In the genomic region with DNA sequence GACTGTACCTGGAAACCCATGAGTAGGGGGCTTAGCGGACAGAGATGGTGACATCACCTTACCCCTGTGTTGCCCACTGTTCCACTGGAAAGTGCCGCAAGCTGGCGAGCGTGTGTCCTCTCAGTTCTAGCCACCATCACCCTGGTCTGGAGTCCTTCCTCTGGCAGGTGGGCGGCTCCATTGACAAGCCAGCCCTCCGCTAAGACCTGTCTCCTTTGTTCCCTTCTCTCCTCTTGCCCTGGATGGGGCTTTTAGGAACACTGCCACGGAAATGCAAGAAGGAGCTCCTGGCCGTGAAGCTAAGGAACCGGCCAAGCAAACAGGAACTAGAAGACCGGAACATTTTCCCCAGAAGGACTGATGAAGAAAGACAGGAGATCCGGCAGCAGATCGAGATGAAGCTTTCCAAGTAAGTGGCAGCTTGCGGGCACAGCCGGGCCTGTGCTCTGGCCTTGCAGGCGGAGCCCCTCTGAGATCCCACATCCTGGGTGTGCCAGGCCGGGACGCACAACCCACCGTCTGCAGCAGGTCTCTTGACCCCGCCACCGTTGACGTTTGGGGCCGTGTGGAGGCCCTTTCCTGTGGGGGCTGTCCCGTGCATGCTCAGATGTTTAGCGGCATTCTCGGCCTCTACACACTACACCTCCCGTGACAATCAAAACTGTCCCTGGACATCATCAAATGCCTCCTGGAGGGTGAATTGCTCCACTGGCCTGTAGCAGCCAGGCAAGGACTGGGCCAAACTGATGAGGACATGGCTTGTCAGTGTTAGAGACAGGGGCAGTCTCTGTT, we compare ENCODE assay signal across 32 cellular contexts.
DNase-seq lines count a peak whose midpoint lies in the region; ATAC-seq and TF ChIP-seq lines count a peak whose summit lies in the region.
"Had no signal": no experiment of that assay in that cellular context is flagged by ENCODE, and none has a peak within 500 bp of the region (broad histone marks: within the 10 kb centered on the region; RNA-seq: fewer than 3 reads in every experiment).

No MANE protein-coding gene starts in this region.

- no peaks in the 10 kb centered on the region for H3K36me3 ChIP-seq in brain microvascular endothelial cell (replicated peaks)
- H3K36me3 ChIP-seq: Peyer's patch, tibial artery had no signal

- ATAC-seq in activated CD8-positive, alpha-beta memory T cell treated with anti-CD3 and anti-CD28 coated beads, Interleukin-2, amount 10 ng/mL, durations not matched to agents 7 days and 5 days = no peak
- ATAC-seq: A549; activated T-helper 17 cell treated with anti-CD3 and anti-CD28 coated beads, Interleukin-2, amount 50 U/mL, for 72 hours; GM23338; stimulated activated naive CD8-positive, alpha-beta T cell treated with anti-CD3 and anti-CD28 coated beads, Interleukin-15, amount 100 ng/mL, for 72 hours had no signal

- TF ChIP-seq CTCF in chondrocyte (IDR thresholded peaks at IDR 0.05) (no peak), brain microvascular endothelial cell (IDR thresholded peaks at IDR 0.05; ENCODE audit: low read depth, low read length, missing control alignments) (no peak), foreskin fibroblast (IDR thresholded peaks at IDR 0.05; ENCODE audit: low read depth, low read length) (no peak)

- H3K4me3 ChIP-seq in brain microvascular endothelial cell (ENCODE audit: low read depth, low read length) (no peak overlapping the region), foreskin fibroblast (ENCODE audit: low read depth in 1 of 2, low read length in 2 of 2) (no peak overlapping the region)
- H3K4me3 ChIP-seq: A549, GM23338, hepatocyte, Peyer's patch, tibial artery had no signal

- no peaks in the 10 kb centered on the region for H3K4me1 Mint-ChIP-seq in activated CD8-positive, alpha-beta memory T cell treated with anti-CD3 and anti-CD28 coated beads, Interleukin-2, amount 10 ng/mL, durations not matched to agents 7 days and 5 days
- H3K4me1 Mint-ChIP-seq in chondrocyte (ENCODE audit: low read depth) = peaks cover 3% of the 10 kb centered on the region
- H3K4me1 Mint-ChIP-seq: activated naive CD4-positive, alpha-beta T cell treated with anti-CD3 and anti-CD28 coated beads, Interleukin-2, amount 50 U/mL, for 24 hours; activated T-helper 17 cell treated with anti-CD3 and anti-CD28 coated beads, Interleukin-2, amount 50 U/mL, for 72 hours; CD4-positive, CD25-positive, alpha-beta regulatory T cell; memory B cell; stimulated activated naive CD8-positive, alpha-beta T cell treated with anti-CD3 and anti-CD28 coated beads, Interleukin-15, amount 100 ng/mL, for 72 hours had no signal

- CTCF ChIA-PET in activated CD8-positive, alpha-beta memory T cell treated with anti-CD3 and anti-CD28 coated beads, Interleukin-2, amount 10 ng/mL, durations not matched to agents 7 days and 5 days (lab: Charles Lee) = no interaction called here

- H3K9me3 Mint-ChIP-seq in activated CD8-positive, alpha-beta memory T cell treated with anti-CD3 and anti-CD28 coated beads, Interleukin-2, amount 10 ng/mL, durations not matched to agents 7 days and 5 days (ENCODE audit: low read depth) = no peaks in the 10 kb centered on the region
- peaks cover 8% of the 10 kb centered on the region for H3K9me3 Mint-ChIP-seq in chondrocyte (ENCODE audit: low read depth)
- H3K9me3 Mint-ChIP-seq: activated naive CD4-positive, alpha-beta T cell treated with anti-CD3 and anti-CD28 coated beads, Interleukin-2, amount 50 U/mL, for 24 hours had no signal

- peaks cover 4% of the 10 kb centered on the region for H3K27me3 Mint-ChIP-seq in activated CD8-positive, alpha-beta memory T cell treated with anti-CD3 and anti-CD28 coated beads, Interleukin-2, amount 10 ng/mL, durations not matched to agents 7 days and 5 days
- H3K27me3 Mint-ChIP-seq in chondrocyte (ENCODE audit: low read depth) = peaks cover 3% of the 10 kb centered on the region
- H3K27me3 Mint-ChIP-seq: CD4-positive, CD25-positive, alpha-beta regulatory T cell had no signal

- no peak overlapping the region for H3K27ac Mint-ChIP-seq in activated CD8-positive, alpha-beta memory T cell treated with anti-CD3 and anti-CD28 coated beads, Interleukin-2, amount 10 ng/mL, durations not matched to agents 7 days and 5 days
- no peak overlapping the region for H3K27ac Mint-ChIP-seq in chondrocyte (ENCODE audit: unreplicated experiment)
- H3K27ac Mint-ChIP-seq: activated naive CD4-positive, alpha-beta T cell treated with anti-CD3 and anti-CD28 coated beads, Interleukin-2, amount 50 U/mL, for 24 hours; activated T-helper 17 cell treated with anti-CD3 and anti-CD28 coated beads, Interleukin-2, amount 50 U/mL, for 72 hours; brain; CD4-positive, CD25-positive, alpha-beta regulatory T cell; GM23338; HFFc6; IgD-negative memory B cell; memory B cell; stimulated activated naive CD8-positive, alpha-beta T cell treated with anti-CD3 and anti-CD28 coated beads, Interleukin-15, amount 100 ng/mL, for 72 hours had no signal

- H3K4me3 Mint-ChIP-seq in activated CD8-positive, alpha-beta memory T cell treated with anti-CD3 and anti-CD28 coated beads, Interleukin-2, amount 10 ng/mL, durations not matched to agents 7 days and 5 days = no peak overlapping the region
- H3K4me3 Mint-ChIP-seq in chondrocyte (ENCODE audit: unreplicated experiment) = no peak overlapping the region
- H3K4me3 Mint-ChIP-seq: activated naive CD4-positive, alpha-beta T cell treated with anti-CD3 and anti-CD28 coated beads, Interleukin-2, amount 50 U/mL, for 24 hours; activated T-helper 17 cell treated with anti-CD3 and anti-CD28 coated beads, Interleukin-2, amount 50 U/mL, for 72 hours; brain; CD4-positive, CD25-positive, alpha-beta regulatory T cell; GM23338; HFFc6; IgD-negative memory B cell; memory B cell; stimulated activated naive CD8-positive, alpha-beta T cell treated with anti-CD3 and anti-CD28 coated beads, Interleukin-15, amount 100 ng/mL, for 72 hours had no signal

- in situ Hi-C loops in brain microvascular endothelial cell (cut with HindIII; ENCODE audit: low pct_ligation_motif_present, low sequenced_read_pairs) = no loop called here

- no peaks in the 10 kb centered on the region for H3K27me3 ChIP-seq in brain microvascular endothelial cell (replicated peaks)
- H3K27me3 ChIP-seq: hepatocyte, Peyer's patch had no signal

- no peak overlapping the region for H3K27ac ChIP-seq in brain microvascular endothelial cell
- H3K27ac ChIP-seq: A549, Peyer's patch, tibial artery, VCaP had no signal

- no peaks in the 10 kb centered on the region for H3K36me3 Mint-ChIP-seq in activated CD8-positive, alpha-beta memory T cell treated with anti-CD3 and anti-CD28 coated beads, Interleukin-2, amount 10 ng/mL, durations not matched to agents 7 days and 5 days
- peaks cover 2% of the 10 kb centered on the region for H3K36me3 Mint-ChIP-seq in chondrocyte (ENCODE audit: low read depth)
- H3K36me3 Mint-ChIP-seq: activated naive CD4-positive, alpha-beta T cell treated with anti-CD3 and anti-CD28 coated beads, Interleukin-2, amount 50 U/mL, for 24 hours; CD4-positive, CD25-positive, alpha-beta regulatory T cell; memory B cell had no signal

- peak; percentile 31 for DNase-seq in activated CD8-positive, alpha-beta memory T cell treated with anti-CD3 and anti-CD28 coated beads, Interleukin-2, amount 10 ng/mL, durations not matched to agents 7 days and 5 days
- DNase-seq in activated CD8-positive, alpha-beta memory T cell treated with anti-CD3 and anti-CD28 coated beads, Interleukin-2, amount 50 U/mL, for 4 hours = no peak
- peak; percentile 75 for DNase-seq in chondrocyte (ENCODE audit: low spot score)
- peak; percentile 85 for DNase-seq in mesenteric fat pad (ENCODE audit: low spot score)
- DNase-seq in ureter (ENCODE audit: low spot score) = peak; percentile 9
- no peak for DNase-seq in brain microvascular endothelial cell
- no peak for DNase-seq in inferior parietal cortex (ENCODE audit: extremely low spot score)
- no peak for DNase-seq in foreskin fibroblast
- DNase-seq: amniotic stem cell; CD4-positive, CD25-positive, alpha-beta regulatory T cell; DND-41; GF-D8; HFFc6; NCI-H146; NCI-H446; NCI-H774; SHP77 treated with DMSO at 0.1 percent for 48 hours; stimulated activated CD8-positive, alpha-beta memory T cell treated with anti-CD3 and anti-CD28 coated beads, Interleukin-4, amount 100 ng/mL, for 48 hours; stimulated activated naive CD8-positive, alpha-beta T cell treated with anti-CD3 and anti-CD28 coated beads, Interleukin-15, amount 100 ng/mL, for 72 hours; SW 1271; T-helper 9 cell; tibial artery had no signal

Comparison
In these comparisons a context has a peak if more than half of its experiments do, and no peak if none do; other contexts are left out.
1. DNase-seq: peak in activated CD8-positive, alpha-beta memory T cell treated with anti-CD3 and anti-CD28 coated beads, Interleukin-2, amount 10 ng/mL, durations not matched to agents 7 days and 5 days (single experiment), chondrocyte (single experiment), mesenteric fat pad (single experiment) and ureter (single experiment); none in activated CD8-positive, alpha-beta memory T cell treated with anti-CD3 and anti-CD28 coated beads, Interleukin-2, amount 50 U/mL, for 4 hours (single experiment), brain microvascular endothelial cell (single experiment), inferior parietal cortex (single experiment) and foreskin fibroblast (0 of 2).